In genomic region chr20:51460569-51461265, GRCh38 we compare ENCODE assay signal across 10 cellular contexts.
A peak's percentile ranks its signal among the peaks of the same experiment; 100 is the strongest.
DNase-seq lines count a peak whose midpoint lies in the region; ATAC-seq and TF ChIP-seq lines count a peak whose summit lies in the region.
"Had no signal": no experiment of that assay in that cellular context is flagged by ENCODE, and none has a peak within 500 bp of the region (broad histone marks: within the 10 kb centered on the region; RNA-seq: fewer than 3 reads in every experiment).

No MANE protein-coding gene starts in this region.

- TF ChIP-seq CTCF in GM12865 (IDR thresholded peaks at IDR 0.05; ENCODE audit: insufficient read depth, low read depth, low read length, missing control alignments) (no peak), stomach (IDR thresholded peaks at IDR 0.05) (no peak)

- H3K4me3 ChIP-seq in GM12865 (ENCODE audit: low read depth, low read length) (no peak overlapping the region), stomach (no peak overlapping the region)

- TF ChIP-seq EP300 in stomach (IDR thresholded peaks at IDR 0.05): no peak

- no peaks in the 10 kb centered on the region for H3K9me3 ChIP-seq in stomach

- peaks cover 19 to 37% (median 27%) of the 10 kb centered on the region in 4 donors for H3K4me1 ChIP-seq in stomach

- peak; percentile 97 for ATAC-seq in GM19463 (IDR thresholded peaks at IDR 0.05; ENCODE audit: unreplicated experiment)
- peak; percentile 88 for ATAC-seq in HG03108 (IDR thresholded peaks at IDR 0.05; ENCODE audit: unreplicated experiment)

- DNase-seq in GM12865 (ENCODE audit: low read depth): peak; percentile 92
- peak; percentile 53 for DNase-seq in SIG-M5 treated with dmso at 0.1 percent for 504 hours (lab: John Stamatoyannopoulos, UW; ENCODE audit: unreplicated experiment)
- no peak for DNase-seq in stomach
- no peak for DNase-seq in iPS-NIHi11 (ENCODE audit: low spot score)
- no peak for DNase-seq in iPS-NIHi7 (ENCODE audit: extremely low spot score)
- DNase-seq in mesenteric fat pad (ENCODE audit: low spot score): no peak
- DNase-seq: naive thymus-derived CD8-positive, alpha-beta T cell; NCI-H1694 had no signal

- peak overlapping the region in 1 of 5 donors; percentile 8 for H3K27ac ChIP-seq in stomach

- H3K36me3 ChIP-seq in stomach: peaks cover 0 to 54% (median 22%) of the 10 kb centered on the region in 4 donors

- no peak for TF ChIP-seq POLR2A in stomach (IDR thresholded peaks at IDR 0.05)

- no peaks in the 10 kb centered on the region for H3K27me3 ChIP-seq in stomach

- intact Hi-C loops in stomach (cut with DNase I; ENCODE audit: low total_unique reads): no loop called here

- 64 to 78% (median 65%) methylated on average over 13 of the region's 13 CpGs for WGBS in stomach, 5 donors

Comparison
In these comparisons a context has a peak if more than half of its experiments do, and no peak if none do; other contexts are left out.
1. DNase-seq: peak in GM12865 (single experiment) and SIG-M5 treated with dmso at 0.1 percent for 504 hours (single experiment); none in stomach (single experiment), iPS-NIHi11 (single experiment), iPS-NIHi7 (single experiment) and mesenteric fat pad (single experiment).